In the genomic region with DNA sequence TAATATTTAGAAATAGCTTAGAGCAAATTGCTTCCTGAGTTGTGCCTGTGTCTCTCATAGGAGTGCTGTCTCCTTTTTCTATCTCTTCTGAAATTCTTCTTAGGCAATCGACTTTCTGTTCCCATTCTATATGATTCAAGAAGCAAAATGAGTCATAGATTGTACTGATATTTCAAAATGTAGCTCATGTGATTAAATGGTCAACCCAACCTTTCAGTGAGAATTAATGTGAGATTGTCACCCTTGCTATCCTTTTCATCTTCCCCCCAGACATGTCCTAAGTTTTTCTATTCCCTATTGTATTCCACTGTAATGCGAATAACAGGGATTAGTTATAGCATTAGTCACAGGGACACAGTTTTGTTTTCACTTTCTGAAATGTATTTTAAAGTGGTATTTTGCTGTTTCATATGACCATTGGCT, we compare ENCODE assay signal across 15 cellular contexts.
A peak's percentile ranks its signal among the peaks of the same experiment; 100 is the strongest.
DNase-seq lines count a peak whose midpoint lies in the region; ATAC-seq and TF ChIP-seq lines count a peak whose summit lies in the region.
"Had no signal": no experiment of that assay in that cellular context is flagged by ENCODE, and none has a peak within 500 bp of the region (broad histone marks: within the 10 kb centered on the region; RNA-seq: fewer than 3 reads in every experiment).

No MANE protein-coding gene starts in this region.

- H3K4me1 Mint-ChIP-seq in endothelial cell (ENCODE audit: unreplicated experiment) = no peaks in the 10 kb centered on the region

- H3K4me3 Mint-ChIP-seq in endothelial cell (ENCODE audit: unreplicated experiment) = no peak overlapping the region
- H3K4me3 Mint-ChIP-seq: activated T-helper 1 cell treated with anti-CD3 and anti-CD28 coated beads, Interleukin-12 subunit alpha, Interleukin-12 subunit beta, Interleukin-2, Interleukin-4 antibody, amounts not matched to agents 30 ng/mL and 10 ng/mL and 1 ng/mL, durations not matched to agents 14 hours and 24 hours and 36 hours had no signal

- ATAC-seq in HG02852 (IDR thresholded peaks at IDR 0.05; ENCODE audit: unreplicated experiment) = peak; percentile 52

- H3K27me3 Mint-ChIP-seq in endothelial cell (ENCODE audit: unreplicated experiment) = no peaks in the 10 kb centered on the region

- DNase-seq in AG09309 (ENCODE audit: low read depth) (peak; percentile 24), SIG-M5 (lab: John Stamatoyannopoulos, UW) (peak; percentile 52), fibroblast of villous mesenchyme (ENCODE audit: low read depth) (peak; percentile 32), endothelial cell (ENCODE audit: low spot score) (no peak), NCI-H1694 treated with DMSO at 0.1 percent for 48 hours (lab: John Stamatoyannopoulos, UW) (no peak), SHP77 (lab: John Stamatoyannopoulos, UW) (no peak), GM20000 (ENCODE audit: low spot score) (no peak)
- DNase-seq: GDM1, head of caudate nucleus, midbrain, NCI-H1417 treated with DMSO at 0.1 percent for 48 hours, right lobe of liver, upper lobe of left lung had no signal

- H3K9me3 Mint-ChIP-seq in endothelial cell (ENCODE audit: unreplicated experiment) = no peaks in the 10 kb centered on the region
- H3K9me3 Mint-ChIP-seq: activated T-helper 1 cell treated with anti-CD3 and anti-CD28 coated beads, Interleukin-12 subunit alpha, Interleukin-12 subunit beta, Interleukin-2, Interleukin-4 antibody, amounts not matched to agents 30 ng/mL and 10 ng/mL and 1 ng/mL, durations not matched to agents 14 hours and 24 hours and 36 hours had no signal

- no peaks in the 10 kb centered on the region for H3K36me3 Mint-ChIP-seq in endothelial cell (ENCODE audit: low read depth, unreplicated experiment)

- TF ChIP-seq CTCF in AG09309 (IDR thresholded peaks at IDR 0.05; ENCODE audit: control insufficient read depth, insufficient read depth, low read depth, low read length, missing control alignments) = no peak
- no peak for TF ChIP-seq CTCF in fibroblast of villous mesenchyme (IDR thresholded peaks at IDR 0.05; ENCODE audit: insufficient read depth, low read depth, low read length)
- TF ChIP-seq CTCF in endothelial cell (IDR thresholded peaks at IDR 0.05; ENCODE audit: unreplicated experiment) = no peak
- TF ChIP-seq CTCF in GM20000 (IDR thresholded peaks at IDR 0.05; ENCODE audit: extremely low read depth, missing control alignments) = no peak

- no peak overlapping the region for H3K4me3 ChIP-seq in AG09309 (ENCODE audit: control insufficient read depth, low read depth, low read length)
- no peak overlapping the region for H3K4me3 ChIP-seq in fibroblast of villous mesenchyme (ENCODE audit: low read depth, low read length)
- H3K4me3 ChIP-seq: right lobe of liver, upper lobe of left lung had no signal

- no peak overlapping the region for H3K27ac Mint-ChIP-seq in endothelial cell (ENCODE audit: unreplicated experiment)
- H3K27ac Mint-ChIP-seq: activated T-helper 1 cell treated with anti-CD3 and anti-CD28 coated beads, Interleukin-12 subunit alpha, Interleukin-12 subunit beta, Interleukin-2, Interleukin-4 antibody, amounts not matched to agents 30 ng/mL and 10 ng/mL and 1 ng/mL, durations not matched to agents 14 hours and 24 hours and 36 hours had no signal

Comparison
In these comparisons a context has a peak if more than half of its experiments do, and no peak if none do; other contexts are left out.
1. DNase-seq: peak in AG09309 (single experiment), SIG-M5 (single experiment) and fibroblast of villous mesenchyme (single experiment); none in endothelial cell (single experiment), NCI-H1694 treated with DMSO at 0.1 percent for 48 hours (single experiment), SHP77 (0 of 2) and GM20000 (single experiment).